Comparison of ENCODE assay signal across 24 cellular contexts in genomic region chr14:23432946-23433345, GRCh38. TPM values are rescaled to one million over a fixed set of nuclear protein-coding genes. Genes with fewer than 3 reads are reported as not detected.
"Had no signal": no experiment of that assay in that cellular context is flagged by ENCODE, and none has a peak within 500 bp of the region (broad histone marks: within the 10 kb centered on the region; RNA-seq: fewer than 3 reads in every experiment).

No MANE protein-coding gene starts in this region.

- H3K36me3 ChIP-seq: neutrophil, transverse colon, uterus had no signal

- ATAC-seq: activated CD8-positive, alpha-beta T cell treated with anti-CD3 and anti-CD28 coated beads for 36 hours; activated naive CD4-positive, alpha-beta T cell treated with anti-CD3 and anti-CD28 coated beads, Interleukin-2, amount 50 U/mL, for 72 hours; mucosa of descending colon; naive thymus-derived CD4-positive, alpha-beta T cell; stimulated activated naive CD8-positive, alpha-beta T cell treated with anti-CD3 and anti-CD28 coated beads, Interleukin-15, Interleukin-2, amounts not matched to agents 100 U/mL and 50 U/mL, for 24 hours; T-cell had no signal

- H3K4me3 Mint-ChIP-seq: activated CD8-positive, alpha-beta T cell treated with anti-CD3 and anti-CD28 coated beads for 36 hours; memory B cell; naive thymus-derived CD4-positive, alpha-beta T cell; T-cell; WTC11 had no signal

- H3K4me1 ChIP-seq: transverse colon, uterus had no signal

- H3K4me1 Mint-ChIP-seq: memory B cell, T-cell had no signal

- H3K79me2 ChIP-seq: parathyroid adenoma had no signal

- DNase-seq: activated CD4-positive, alpha-beta T cell treated with anti-CD3 and anti-CD28 coated beads for 48 hours; activated CD8-positive, alpha-beta T cell treated with anti-CD3 and anti-CD28 coated beads for 36 hours; activated gamma-delta T cell treated with Interleukin-2 at 50 U/mL for 16 hours; activated T-cell treated with anti-CD3 and anti-CD28 coated beads, Interleukin-2, amount 50 U/mL, for 48 hours; amniotic stem cell; central memory CD4-positive, alpha-beta T cell; erythroblast; foreskin melanocyte; mucosa of descending colon; naive thymus-derived CD4-positive, alpha-beta T cell; SK-N-SH; stimulated activated naive CD8-positive, alpha-beta T cell treated with anti-CD3 and anti-CD28 coated beads, Interleukin-15, Interleukin-2, amounts not matched to agents 100 U/mL and 50 U/mL, for 24 hours; substantia nigra; transverse colon; uterus had no signal

- H3K9me3 ChIP-seq: mucosa of descending colon, neutrophil, SK-N-SH, transverse colon, uterus had no signal

- H3K4me2 ChIP-seq: SK-N-SH had no signal

- H3K27me3 ChIP-seq: transverse colon, uterus had no signal

- H3K27me3 Mint-ChIP-seq: activated CD8-positive, alpha-beta T cell treated with anti-CD3 and anti-CD28 coated beads for 36 hours had no signal

- H3K9ac ChIP-seq: parathyroid adenoma, SK-N-SH had no signal

- H3K9me3 Mint-ChIP-seq: activated CD8-positive, alpha-beta T cell treated with anti-CD3 and anti-CD28 coated beads for 36 hours; activated naive CD4-positive, alpha-beta T cell treated with anti-CD3 and anti-CD28 coated beads, Interleukin-2, amount 50 U/mL, for 72 hours; memory B cell; T-cell; WTC11 had no signal

- H3K27ac Mint-ChIP-seq: activated CD8-positive, alpha-beta T cell treated with anti-CD3 and anti-CD28 coated beads for 36 hours; memory B cell; naive thymus-derived CD4-positive, alpha-beta T cell; T-cell; WTC11 had no signal

- H2AFZ ChIP-seq: parathyroid adenoma had no signal

- H3K27ac ChIP-seq: coronary artery, neutrophil, parathyroid adenoma, transverse colon, uterus had no signal

- H3K4me3 ChIP-seq: coronary artery, mucosa of descending colon, transverse colon, uterus had no signal

- H3K36me3 Mint-ChIP-seq: activated naive CD4-positive, alpha-beta T cell treated with anti-CD3 and anti-CD28 coated beads, Interleukin-2, amount 50 U/mL, for 72 hours; memory B cell; naive thymus-derived CD4-positive, alpha-beta T cell; T-cell; WTC11 had no signal

RNA-seq across cellular contexts. Expression of gene MYH7, which starts 2.5 kb away (rescaled TPM):
- total RNA-seq: activated CD8-positive, alpha-beta T cell treated with anti-CD3 and anti-CD28 coated beads for 36 hours; activated naive CD4-positive, alpha-beta T cell treated with anti-CD3 and anti-CD28 coated beads, Interleukin-2, amount 50 U/mL, for 72 hours; kidney epithelial cell; naive thymus-derived CD4-positive, alpha-beta T cell; renal cortical epithelial cell; T-cell; WTC11 had no signal

RNA-seq across cellular contexts. Expression of gene MYH6, which starts 24.9 kb away (rescaled TPM):
- total RNA-seq: activated CD8-positive, alpha-beta T cell treated with anti-CD3 and anti-CD28 coated beads for 36 hours; kidney epithelial cell; renal cortical epithelial cell; T-cell had no signal

RNA-seq across cellular contexts. Expression of gene CMTM5, which starts 56.1 kb away (rescaled TPM):
- total RNA-seq: activated CD8-positive, alpha-beta T cell treated with anti-CD3 and anti-CD28 coated beads for 36 hours; activated naive CD4-positive, alpha-beta T cell treated with anti-CD3 and anti-CD28 coated beads, Interleukin-2, amount 50 U/mL, for 72 hours; kidney epithelial cell; naive thymus-derived CD4-positive, alpha-beta T cell; renal cortical epithelial cell; T-cell had no signal
